23 cellular contexts compared by ENCODE assay signal in genomic region chr2:168790226-168790902, GRCh38. TPM values are rescaled to one million over a fixed set of nuclear protein-coding genes. Genes with fewer than 3 reads are reported as not detected.
DNase-seq lines count a peak whose midpoint lies in the region; ATAC-seq, FAIRE-seq and TF ChIP-seq lines count a peak whose summit lies in the region.
"Had no signal": no experiment of that assay in that cellular context is flagged by ENCODE, and none has a peak within 500 bp of the region (broad histone marks: within the 10 kb centered on the region; RNA-seq: fewer than 3 reads in every experiment).

No MANE protein-coding gene starts in this region.

- no peak for TF ChIP-seq POLR2A in heart left ventricle (IDR thresholded peaks at IDR 0.05)
- TF ChIP-seq POLR2A in HepG2 (IDR thresholded peaks at IDR 0.05; ENCODE audit: insufficient read depth in 1 of 2, low read depth in 2 of 2, low read length in 2 of 2): no peak
- no peak for TF ChIP-seq POLR2A in lower leg skin (IDR thresholded peaks at IDR 0.05)

- H3K79me2 ChIP-seq in HepG2 (ENCODE audit: insufficient read depth, low read length): no peaks in the 10 kb centered on the region

- in situ Hi-C loops in HepG2 (cut with HindIII; ENCODE audit: extremely low pct_ligation_motif_present, low pct_unique_long_range_greater_than_20kb) (no loop called here), G401 (cut with HindIII; ENCODE audit: low sequenced_read_pairs) (no loop called here)

- CTCF ChIA-PET in HepG2 (lab: Yijun Ruan, JAX; ENCODE audit: low intra/inter-chr PET ratio, low total read pairs): no interaction called here

- no peak overlapping the region for H2AFZ ChIP-seq in HepG2 (ENCODE audit: low read length)

- BruUV-seq in HepG2 (replicated peaks; lab: Mats Ljungman, UMichigan): no TSS peak

- H3K9ac ChIP-seq in HepG2 (ENCODE audit: insufficient read depth, low read depth, low read length): no peak overlapping the region

- intact Hi-C loops in heart left ventricle (cut with DNase I) (no loop called here), cardiac septum (cut with DNase I) (no loop called here), HepG2 (cut with micrococcal nuclease; ENCODE audit: unreplicated experiment) (no loop called here), upper lobe of right lung (cut with DNase I) (no loop called here), lower leg skin (cut with DNase I; ENCODE audit: low total_unique reads) (no loop called here)

- no peak overlapping the region for H3K4me2 ChIP-seq in HepG2 (ENCODE audit: low read depth, low read length)

- no peaks in the 10 kb centered on the region for H3K4me1 ChIP-seq in heart left ventricle
- no peaks in the 10 kb centered on the region for H3K4me1 ChIP-seq in HepG2 (ENCODE audit: insufficient read depth, low read length)
- H3K4me1 ChIP-seq in upper lobe of right lung: no peaks in the 10 kb centered on the region
- H3K4me1 ChIP-seq: BE2C had no signal

- peak in 3 of 4 donors; percentile 64 to 93 (median 66) for ATAC-seq in heart left ventricle
- no peak for ATAC-seq in HepG2
- peak; percentile 56 for ATAC-seq in upper lobe of right lung

- no peak for TF ChIP-seq RAD21 in HepG2 (CRISPR knock-in tag; IDR thresholded peaks at IDR 0.05)

- H3K36me3 ChIP-seq in heart left ventricle: no peaks in the 10 kb centered on the region
- H3K36me3 ChIP-seq in HepG2 (replicated peaks in 1 of 2; ENCODE audit: control insufficient read depth in 1 of 2, insufficient read depth in 2 of 2, low read length in 2 of 2): no peaks in the 10 kb centered on the region
- no peaks in the 10 kb centered on the region for H3K36me3 ChIP-seq in upper lobe of right lung
- H3K36me3 ChIP-seq: BE2C, MG63, SJCRH30 had no signal

- H3K4me3 Mint-ChIP-seq in endothelial cell (ENCODE audit: unreplicated experiment): peak overlapping the region; percentile 35
- H3K4me3 Mint-ChIP-seq: CD14-positive monocyte; CD8-positive, alpha-beta memory T cell had no signal

- H4K20me1 ChIP-seq in HepG2 (ENCODE audit: insufficient read depth, low read length): no peaks in the 10 kb centered on the region

- peak overlapping the region; percentile 98 for H3K27ac Mint-ChIP-seq in endothelial cell (ENCODE audit: unreplicated experiment)
- H3K27ac Mint-ChIP-seq: CD14-positive monocyte; CD8-positive, alpha-beta memory T cell had no signal

- no peaks in the 10 kb centered on the region for H3K27me3 ChIP-seq in heart left ventricle
- H3K27me3 ChIP-seq in HepG2 (ENCODE audit: control insufficient read depth in 1 of 2, insufficient read depth in 2 of 2, low read length in 2 of 2): no peaks in the 10 kb centered on the region
- no peaks in the 10 kb centered on the region for H3K27me3 ChIP-seq in upper lobe of right lung
- H3K27me3 ChIP-seq: BE2C, MG63, SJCRH30 had no signal

- TF ChIP-seq EP300 in HepG2 (IDR thresholded peaks at IDR 0.05; ENCODE audit: low read depth in 2 of 2, low read length in 2 of 2) (no peak), HepG2 (CRISPR knock-in tag; IDR thresholded peaks at IDR 0.05; ENCODE audit: borderline replicate concordance) (no peak)

- H3K27ac ChIP-seq in heart left ventricle: peak overlapping the region in 3 of 12 donors; percentile 3 to 26 (median 10)
- no peak overlapping the region for H3K27ac ChIP-seq in HepG2 (ENCODE audit: extremely low read length, insufficient read depth, low read length)
- no peak overlapping the region for H3K27ac ChIP-seq in upper lobe of right lung
- H3K27ac ChIP-seq: 22Rv1, SJCRH30 had no signal

- H3K4me1 Mint-ChIP-seq in endothelial cell (ENCODE audit: unreplicated experiment): peaks cover 24% of the 10 kb centered on the region
- H3K4me1 Mint-ChIP-seq: CD14-positive monocyte; CD8-positive, alpha-beta memory T cell had no signal

- no peak for TF ChIP-seq CTCF in heart left ventricle (IDR thresholded peaks at IDR 0.05)
- TF ChIP-seq CTCF in endothelial cell (IDR thresholded peaks at IDR 0.05; ENCODE audit: unreplicated experiment): no peak
- TF ChIP-seq CTCF in HepG2 (CRISPR knock-in tag; IDR thresholded peaks at IDR 0.05): no peak
- no peak for TF ChIP-seq CTCF in upper lobe of right lung (IDR thresholded peaks at IDR 0.05)
- no peak for TF ChIP-seq CTCF in lower leg skin (IDR thresholded peaks at IDR 0.05)

- FAIRE-seq in HepG2 (lab: Jason Lieb, UNC): peak; percentile 43
- FAIRE-seq: H54, HTR-8/SVneo, RCC 7860 had no signal

- peaks cover 2% of the 10 kb centered on the region for H3K27me3 Mint-ChIP-seq in endothelial cell (ENCODE audit: unreplicated experiment)

- no peaks in the 10 kb centered on the region for H3K9me3 Mint-ChIP-seq in endothelial cell (ENCODE audit: unreplicated experiment)

- WGBS in heart left ventricle, 4 donors: 70 to 84% (median 72%) methylated on average over 5 of the region's 5 CpGs
- 25% methylated on average over 5 of the region's 5 CpGs for WGBS in HepG2 (ENCODE audit: low lambda C conversion rate)
- 81 to 85% methylated on average over 5 of the region's 5 CpGs for whole genome bisulfite sequencing in lower leg skin, 2 donors

- H3K4me3 ChIP-seq in heart left ventricle (no peak overlapping the region), HepG2 (replicated peaks in 1 of 3; ENCODE audit: insufficient read depth in 1 of 3, low read depth in 2 of 3, low read length in 3 of 3) (no peak overlapping the region), upper lobe of right lung (no peak overlapping the region), lower leg skin (ENCODE audit: low read depth, poor library complexity, severe bottlenecking) (no peak overlapping the region)
- H3K4me3 ChIP-seq: MG63, SJCRH30 had no signal

- POLR2A ChIA-PET in HepG2 (lab: Yijun Ruan, JAX): no interaction called here

- H3K9me3 ChIP-seq in heart left ventricle (no peaks in the 10 kb centered on the region), HepG2 (ENCODE audit: low read length) (no peaks in the 10 kb centered on the region), upper lobe of right lung (no peaks in the 10 kb centered on the region)
- H3K9me3 ChIP-seq: BE2C, MG63 had no signal

- H3K36me3 Mint-ChIP-seq in endothelial cell (ENCODE audit: low read depth, unreplicated experiment): no peaks in the 10 kb centered on the region
- H3K36me3 Mint-ChIP-seq: CD14-positive monocyte had no signal

- DNase-seq in heart left ventricle (no peak), cardiac septum (ENCODE audit: low spot score) (no peak), endothelial cell (ENCODE audit: low spot score) (peak; percentile 15), HepG2 (ENCODE audit: low spot score) (no peak), upper lobe of right lung (no peak), G401 (ENCODE audit: low spot score) (no peak), lower leg skin (ENCODE audit: low spot score in 2 of 2) (no peak)
- DNase-seq: ACHN; BE2C; Calu3; CD8-positive, alpha-beta memory T cell; KG1; MG63; NCI-H2029; NCI-H446; NCI-H524 treated with DMSO at 0.1 percent for 48 hours; NCI-H774; SJCRH30 had no signal

TF ChIP-seq in HepG2, 621 proteins besides CTCF, POLR2A, EP300 and RAD21:
- TF ChIP-seq CREB1 (IDR thresholded peaks at IDR 0.05): 0 out of 2 replicates have a peak, but pooled peaks have one; percentile 13
- TF ChIP-seq CREB1 (CRISPR knock-in tag; IDR thresholded peaks at IDR 0.05): no peak
- no peak for TF ChIP-seq AKAP8 (CRISPR knock-in tag; IDR thresholded peaks at IDR 0.05)

RNA-seq across cellular contexts. Expression of gene NOSTRIN, which starts 12.1 kb away (rescaled TPM):
- 10 to 100 TPM in 5 of 9 donors, 1 to 10 TPM in 4; 8.2 to 19.1 (median 10.1) TPM for total RNA-seq in heart left ventricle
- polyA plus RNA-seq in heart left ventricle: 10 to 100 TPM in 1 of 2 donors, 1 to 10 TPM in 1; 8.6 to 18.4 TPM
- total RNA-seq in cardiac septum: 8.9 TPM
- not detected for total RNA-seq in endothelial cell (ENCODE audit: unreplicated experiment)
- total RNA-seq in HepG2 (2016; rRNA removed; fragmentation: Illumina TruSeq; extraction: Trizol): 0.22 TPM in 1 of 2 replicates, not detected in the other
- 0.09 TPM in 1 of 2 replicates, not detected in the other for total RNA-seq in HepG2 (2016; cell fraction: cytosol; rRNA removed; fragmentation: Illumina TruSeq; extraction: Trizol; ENCODE audit: low read depth)
- total RNA-seq in HepG2 (2016; cell fraction: insoluble cytoplasmic fraction; rRNA removed; fragmentation: Illumina TruSeq; extraction: Trizol): 0.15 TPM in 1 of 2 replicates, not detected in the other
- total RNA-seq in HepG2 (2016; cell fraction: membrane; rRNA removed; fragmentation: Illumina TruSeq; extraction: Trizol): 0.22 TPM in 1 of 2 replicates, not detected in the other
- 0.41 TPM in 1 of 2 replicates, not detected in the other for total RNA-seq in HepG2 (2016; cell fraction: nucleus; rRNA removed; fragmentation: Illumina TruSeq; extraction: Trizol)
- 0.10 and 0.22 TPM in 2 replicates for polyA plus RNA-seq in HepG2 (2011; rRNA removed)
- polyA plus RNA-seq in HepG2 (2011; cell fraction: cytosol; rRNA removed): 0.12 TPM in 1 of 2 replicates, not detected in the other
- 0.07 TPM in 1 of 2 replicates, not detected in the other for polyA plus RNA-seq in HepG2 (2011; cell fraction: nucleus; rRNA removed)
- polyA plus RNA-seq in HepG2 (2012): 0.21 and 1.0 TPM in 2 replicates
- polyA plus RNA-seq in HepG2 (2016; cell fraction: cytosol; fragmentation: Illumina TruSeq; extraction: Trizol; ENCODE audit: low read depth): 0.17 TPM in 1 of 2 replicates, not detected in the other
- polyA plus RNA-seq in HepG2 (2016; cell fraction: insoluble cytoplasmic fraction; fragmentation: Illumina TruSeq; extraction: Trizol; ENCODE audit: low read depth): not detected in 2 replicates
- polyA plus RNA-seq in HepG2 (2016; cell fraction: membrane; fragmentation: Illumina TruSeq; extraction: Trizol; ENCODE audit: low read depth): 0.25 TPM in 1 of 2 replicates, not detected in the other
- polyA plus RNA-seq in HepG2 (2016; cell fraction: nucleus; fragmentation: Illumina TruSeq; extraction: Trizol; ENCODE audit: insufficient read depth, low read depth): not detected in 2 replicates
- polyA minus RNA-seq in HepG2 (2011; rRNA and poly(A)+ RNA removed; ENCODE audit: low replicate concordance): 0.80 and 1.1 TPM in 2 replicates
- polyA minus RNA-seq in HepG2 (2011; cell fraction: cytosol; rRNA and poly(A)+ RNA removed): not detected in 2 replicates
- 0.90 and 1.9 TPM in 2 replicates for polyA minus RNA-seq in HepG2 (2011; cell fraction: nucleus; rRNA and poly(A)+ RNA removed)
- 70.0 TPM for total RNA-seq in upper lobe of right lung
- not detected in 2 replicates for total RNA-seq in G401 (2014; rRNA removed; shearing (Covaris generic))
- total RNA-seq in lower leg skin: 10 to 100 TPM in 2 of 4 donors, 1 to 10 TPM in 2; 3.0 to 20.8 (median 11.0) TPM
- total RNA-seq: CD8-positive, alpha-beta memory T cell had no signal
- polyA plus RNA-seq: CD14-positive monocyte; CD8-positive, alpha-beta memory T cell had no signal
